8 cellular contexts compared by ENCODE assay signal in genomic region chr3:129490273-129490675, GRCh38. TPM values are rescaled to one million over a fixed set of nuclear protein-coding genes. Genes with fewer than 3 reads are reported as not detected.
A peak's percentile ranks its signal among the peaks of the same experiment; 100 is the strongest.
DNase-seq lines count a peak whose midpoint lies in the region; ATAC-seq and TF ChIP-seq lines count a peak whose summit lies in the region.

No MANE protein-coding gene starts in this region.

- H3K27me3 Mint-ChIP-seq in activated B cell treated with CpG ODN at 0.5 μM for 24 hours = no peaks in the 10 kb centered on the region

- CTCF ChIA-PET in activated B cell treated with CpG ODN at 0.5 μM for 24 hours (lab: Charles Lee) = interaction anchor here (0.6 to 3.1 kb wide), 31 partner anchors 10 to 519 kb away, joined by 3 to 76 read pairs (median 5); partner anchors contain the start of gene PLXND1

- peaks cover 8% of the 10 kb centered on the region for H3K36me3 Mint-ChIP-seq in activated B cell treated with CpG ODN at 0.5 μM for 24 hours (ENCODE audit: low read depth)

- no peak overlapping the region for H3K4me3 Mint-ChIP-seq in activated B cell treated with CpG ODN at 0.5 μM for 24 hours

- no peaks in the 10 kb centered on the region for H3K9me3 Mint-ChIP-seq in activated B cell treated with CpG ODN at 0.5 μM for 24 hours

- DNase-seq in SIG-M5 treated with dmso at 0.1 percent for 504 hours (lab: John Stamatoyannopoulos, UW; ENCODE audit: unreplicated experiment) (peak; percentile 83), SIG-M5 (lab: John Stamatoyannopoulos, UW) (no peak), NCI-H2227 (lab: John Stamatoyannopoulos, UW; ENCODE audit: unreplicated experiment) (peak; percentile 73), activated B cell treated with CpG ODN at 0.5 μM for 24 hours (peak; percentile 30), choroid plexus epithelial cell (ENCODE audit: low read depth) (peak; percentile 98), kidney glomerular epithelial cell (lab: John Stamatoyannopoulos, UW) (peak; percentile 92)
- peak; percentile 63 for DNase-seq in stimulated activated CD4-positive, alpha-beta T cell treated with anti-CD3 and anti-CD28 coated beads, Interleukin-15, amount 100 ng/mL, for 24 hours

- intact Hi-C loops in activated B cell treated with CpG ODN at 0.5 μM for 24 hours (cut with micrococcal nuclease) = loop anchor here (1.0 to 2.0 kb wide), 6 partner anchors 107 to 339 kb away; partner anchors contain the start of gene PLXND1

- POLR2A ChIA-PET in activated B cell treated with CpG ODN at 0.5 μM for 24 hours (lab: Charles Lee) = interaction anchor here (0.6 kb wide), 1 partner anchor 119 kb away, joined by 3 read pairs; no protein-coding TSS in a partner anchor

- H3K4me3 ChIP-seq in choroid plexus epithelial cell (ENCODE audit: low read depth, low read length) = no peak overlapping the region

- TF ChIP-seq CTCF in activated B cell treated with CpG ODN at 0.5 μM for 24 hours (IDR thresholded peaks at IDR 0.05) (peak; percentile 27), choroid plexus epithelial cell (conservative IDR thresholded peaks at IDR 0.05; ENCODE audit: low read depth, low read length) (peak; percentile 97)

- H3K4me1 Mint-ChIP-seq in activated B cell treated with CpG ODN at 0.5 μM for 24 hours = no peaks in the 10 kb centered on the region

- ATAC-seq in HG03097 (IDR thresholded peaks at IDR 0.05; ENCODE audit: low FRiP score, unreplicated experiment) = peak; percentile 74
- ATAC-seq in activated B cell treated with CpG ODN at 0.5 μM for 24 hours (ENCODE audit: low read depth) = peak; percentile 95

- no peak overlapping the region for H3K27ac Mint-ChIP-seq in activated B cell treated with CpG ODN at 0.5 μM for 24 hours

RNA-seq across cellular contexts. Expression of gene RHO, which starts 38.2 kb away (rescaled TPM):
- total RNA-seq in activated B cell treated with CpG ODN at 0.5 μM for 24 hours = not detected in 2 replicates

RNA-seq across cellular contexts. Expression of gene IFT122, which starts 50.2 kb away (rescaled TPM):
- 18.7 and 19.2 TPM in 2 replicates for total RNA-seq in activated B cell treated with CpG ODN at 0.5 μM for 24 hours

RNA-seq across cellular contexts. Expression of gene MBD4, which starts 50.5 kb away (rescaled TPM):
- total RNA-seq in activated B cell treated with CpG ODN at 0.5 μM for 24 hours = 86.3 and 98.7 TPM in 2 replicates

RNA-seq across cellular contexts. Expression of gene H1-8, which starts 52.7 kb away (rescaled TPM):
- total RNA-seq in activated B cell treated with CpG ODN at 0.5 μM for 24 hours = not detected in 2 replicates
